ENCODE assay signal across 8 cellular contexts in genomic region chr11:106246495-106246894, GRCh38.
"Had no signal": no experiment of that assay in that cellular context is flagged by ENCODE, and none has a peak within 500 bp of the region (broad histone marks: within the 10 kb centered on the region; RNA-seq: fewer than 3 reads in every experiment).

No MANE protein-coding gene starts in this region.

- DNase-seq: GDM1, GF-D8 had no signal

- ATAC-seq: GM12878 had no signal

- H3K4me3 ChIP-seq: GM12878 had no signal

- FAIRE-seq: G401.6, GM12878, GM12891, GM12892, GM18507, GM19239 had no signal
